8 cellular contexts compared by ENCODE assay signal in genomic region chr10:91190388-91190870, GRCh38. TPM values are rescaled to one million over a fixed set of nuclear protein-coding genes. Genes with fewer than 3 reads are reported as not detected.
DNase-seq lines count a peak whose midpoint lies in the region; ATAC-seq and TF ChIP-seq lines count a peak whose summit lies in the region.
"Had no signal": no experiment of that assay in that cellular context is flagged by ENCODE, and none has a peak within 500 bp of the region (broad histone marks: within the 10 kb centered on the region; RNA-seq: fewer than 3 reads in every experiment).

No MANE protein-coding gene starts in this region.

- no TSS peak for BruUV-seq in OCI-LY7 (replicated peaks; lab: Mats Ljungman, UMichigan)

- no peaks in the 10 kb centered on the region for H3K27me3 ChIP-seq in fibroblast of lung (ENCODE audit: control insufficient read depth, insufficient read depth, low read length)

- H3K27me3 Mint-ChIP-seq in stimulated activated naive CD8-positive, alpha-beta T cell treated with anti-CD3 and anti-CD28 coated beads, Interleukin-15, Interleukin-2, amounts not matched to agents 100 ng/mL and 50 ng/mL, for 24 hours = no peaks in the 10 kb centered on the region

- H3K9me2 ChIP-seq in OCI-LY7 (ENCODE audit: insufficient read depth, low read length) = no peaks in the 10 kb centered on the region

- TF ChIP-seq CTCF in OCI-LY7 (conservative IDR thresholded peaks at IDR 0.05; ENCODE audit: low read length) (no peak), fibroblast of lung (conservative IDR thresholded peaks at IDR 0.05 in 1 of 2, IDR thresholded peaks at IDR 0.05 in 1 of 2; ENCODE audit: low read depth in 1 of 2, low read length in 2 of 2) (no peak)

- H3K4me2 ChIP-seq in OCI-LY7 (ENCODE audit: low read length) = peak overlapping the region; percentile 6; the same call in 1 of the 2 replicates
- H3K4me2 ChIP-seq in fibroblast of lung (ENCODE audit: extremely low read depth, insufficient read depth, low read length) = no peak overlapping the region

- no peaks in the 10 kb centered on the region for H3K9me3 ChIP-seq in OCI-LY7 (ENCODE audit: low read length)
- H3K9me3 ChIP-seq in fibroblast of lung (ENCODE audit: control insufficient read depth, insufficient read depth, low read depth, low read length) = no peaks in the 10 kb centered on the region

- peak overlapping the region; percentile 77 for H3K27ac Mint-ChIP-seq in stimulated activated naive CD8-positive, alpha-beta T cell treated with anti-CD3 and anti-CD28 coated beads, Interleukin-15, Interleukin-2, amounts not matched to agents 100 ng/mL and 50 ng/mL, for 24 hours

- H2AFZ ChIP-seq in OCI-LY7 (ENCODE audit: low read length) = no peak overlapping the region
- no peak overlapping the region for H2AFZ ChIP-seq in fibroblast of lung (ENCODE audit: low read length)

- peaks cover 7% of the 10 kb centered on the region for H3K4me1 ChIP-seq in OCI-LY7 (ENCODE audit: insufficient read depth, low read length, poor library complexity, severe bottlenecking)
- H3K4me1 ChIP-seq in fibroblast of lung (ENCODE audit: control insufficient read depth, extremely low read depth, insufficient read depth, low read length) = peaks cover 13% of the 10 kb centered on the region

- H3K4me3 Mint-ChIP-seq in stimulated activated naive CD8-positive, alpha-beta T cell treated with anti-CD3 and anti-CD28 coated beads, Interleukin-15, Interleukin-2, amounts not matched to agents 100 ng/mL and 50 ng/mL, for 24 hours = no peak overlapping the region

- no peaks in the 10 kb centered on the region for H3K36me3 ChIP-seq in OCI-LY7 (ENCODE audit: insufficient read depth, low read length)
- H3K36me3 ChIP-seq in fibroblast of lung (ENCODE audit: control insufficient read depth, insufficient read depth, low read length) = no peaks in the 10 kb centered on the region

- no peak overlapping the region for H3K9ac ChIP-seq in fibroblast of lung (ENCODE audit: insufficient read depth, low read length)

- peak; percentile 53 for DNase-seq in GM04504 (ENCODE audit: low read depth)
- DNase-seq in OCI-LY7 (ENCODE audit: low spot score) = no peak
- peak; percentile 47 to 74 for DNase-seq in fibroblast of lung (ENCODE audit: low read depth in 2 of 2)
- no peak for DNase-seq in OCI-M1 (lab: John Stamatoyannopoulos, UW)
- no peak for DNase-seq in head of caudate nucleus
- DNase-seq: activated CD8-positive, alpha-beta memory T cell treated with anti-CD3 and anti-CD28 coated beads for 24 hours had no signal

- no peak overlapping the region for H3K4me3 ChIP-seq in OCI-LY7 (ENCODE audit: low read depth, low read length, poor library complexity, severe bottlenecking)
- H3K4me3 ChIP-seq in fibroblast of lung (replicated peaks in 1 of 4; ENCODE audit: control extremely low read depth in 1 of 4, insufficient read depth in 1 of 4, low read depth in 3 of 4, low read length in 4 of 4) = no peak overlapping the region

- H3K36me3 Mint-ChIP-seq in stimulated activated naive CD8-positive, alpha-beta T cell treated with anti-CD3 and anti-CD28 coated beads, Interleukin-15, Interleukin-2, amounts not matched to agents 100 ng/mL and 50 ng/mL, for 24 hours (ENCODE audit: low read depth) = peaks cover 18% of the 10 kb centered on the region

- H3K9me3 Mint-ChIP-seq in stimulated activated naive CD8-positive, alpha-beta T cell treated with anti-CD3 and anti-CD28 coated beads, Interleukin-15, Interleukin-2, amounts not matched to agents 100 ng/mL and 50 ng/mL, for 24 hours = peaks cover 3% of the 10 kb centered on the region

- H3K4me1 Mint-ChIP-seq in stimulated activated naive CD8-positive, alpha-beta T cell treated with anti-CD3 and anti-CD28 coated beads, Interleukin-15, Interleukin-2, amounts not matched to agents 100 ng/mL and 50 ng/mL, for 24 hours (ENCODE audit: low read depth) = peaks cover 80% of the 10 kb centered on the region

- intact Hi-C loops in OCI-LY7 (cut with micrococcal nuclease; ENCODE audit: unreplicated experiment) = no loop called here
- intact Hi-C loops in head of caudate nucleus (cut with DNase I) = no loop called here

- no peaks in the 10 kb centered on the region for H4K20me1 ChIP-seq in OCI-LY7 (ENCODE audit: insufficient read depth, low read length)
- H4K20me1 ChIP-seq in fibroblast of lung (ENCODE audit: control insufficient read depth, extremely low read depth, insufficient read depth, low read length) = no peaks in the 10 kb centered on the region

- POLR2A ChIA-PET in OCI-LY7 (lab: Charles Lee) = no interaction called here

- H3K79me2 ChIP-seq in OCI-LY7 (ENCODE audit: insufficient read depth, low read depth, low read length) = no peaks in the 10 kb centered on the region
- peaks cover 2% of the 10 kb centered on the region for H3K79me2 ChIP-seq in fibroblast of lung (ENCODE audit: control insufficient read depth, insufficient read depth, low read length)

- ATAC-seq in GM18511 (IDR thresholded peaks at IDR 0.05; ENCODE audit: unreplicated experiment) = no peak

- CTCF ChIA-PET in OCI-LY7 (lab: Charles Lee; ENCODE audit: unreplicated experiment) = no interaction called here

- H3K27ac ChIP-seq in OCI-LY7 (ENCODE audit: low read depth, low read length, poor library complexity, severe bottlenecking) = no peak overlapping the region
- H3K27ac ChIP-seq in fibroblast of lung (ENCODE audit: insufficient read depth, low read length) = peak overlapping the region; percentile 62

RNA-seq across cellular contexts. Expression of gene PCGF5, which starts 30.0 kb away (rescaled TPM):
- total RNA-seq in OCI-LY7 (2014; rRNA removed; shearing (Covaris generic)) = 25.1 and 32.5 TPM in 2 replicates
- 40.9 and 53.1 TPM in 2 replicates for total RNA-seq in OCI-LY7 (2022)
- 28.5 and 31.5 TPM in 2 replicates for total RNA-seq in fibroblast of lung
- polyA plus RNA-seq in fibroblast of lung = 25.8 and 31.3 TPM in 2 replicates
- polyA plus RNA-seq in fibroblast of lung (2012) = 18.9 and 24.0 TPM in 2 replicates
- polyA minus RNA-seq in fibroblast of lung (ENCODE audit: low replicate concordance) = 5.1 and 7.6 TPM in 2 replicates

Comparison
In these comparisons a context has a peak if more than half of its experiments do, and no peak if none do; other contexts are left out.
1. DNase-seq: peak in GM04504 (single experiment) and fibroblast of lung (2 of 2); none in OCI-LY7 (single experiment), OCI-M1 (single experiment) and head of caudate nucleus (0 of 42).